Comparison of ENCODE assay signal across 1 cellular context in the genomic region with DNA sequence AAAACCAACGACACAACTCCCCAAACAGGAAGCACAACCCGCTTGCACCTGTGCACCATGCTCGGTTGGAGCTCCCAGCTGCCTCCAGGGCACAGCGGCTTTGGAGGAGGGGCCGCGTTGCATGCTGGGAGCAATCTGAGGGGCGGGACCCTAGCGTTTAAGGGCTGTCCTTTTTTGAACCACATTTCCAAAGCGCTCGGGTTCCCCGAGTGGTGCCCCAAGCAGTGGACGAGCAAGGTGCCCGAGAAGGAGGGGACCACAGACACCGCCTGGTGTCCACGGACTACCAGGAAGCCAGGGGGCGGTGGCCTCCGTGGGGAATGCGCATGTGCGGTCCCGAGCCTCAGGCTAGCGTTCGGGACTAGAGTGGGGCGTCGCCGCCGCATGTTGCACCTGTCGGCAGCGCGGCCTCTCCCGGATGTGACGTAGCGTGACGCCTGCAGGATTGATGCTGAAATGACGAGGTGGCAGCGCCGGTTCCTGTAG.
A peak's percentile ranks its signal among the peaks of the same experiment; 100 is the strongest.
TF ChIP-seq lines count a peak whose summit lies in the region.

No MANE protein-coding gene starts in this region.

TF ChIP-seq in GM12878, 131 proteins besides CTCF, POLR2A, EP300 and RAD21:
- TF ChIP-seq RUNX3 (IDR thresholded peaks at IDR 0.05; ENCODE audit: low read length) (no peak), MTA2 (IDR thresholded peaks at IDR 0.05; ENCODE audit: low read depth) (no peak), CREB1 (IDR thresholded peaks at IDR 0.05; ENCODE audit: low read depth) (peak; percentile 94), CREM (IDR thresholded peaks at IDR 0.05; ENCODE audit: low read depth) (peak; percentile 91), IKZF1 (conservative IDR thresholded peaks at IDR 0.05) (0 out of 2 replicates have a peak, but pooled peaks have one; percentile 11), GABPA (IDR thresholded peaks at IDR 0.05; ENCODE audit: low read depth) (peak; percentile 80), PML (IDR thresholded peaks at IDR 0.05; ENCODE audit: low read length) (peak; percentile 40; the same call in 1 of the 2 replicates), BMI1 (IDR thresholded peaks at IDR 0.05; ENCODE audit: borderline replicate concordance) (no peak), NFYA (IDR thresholded peaks at IDR 0.05; ENCODE audit: borderline replicate concordance, low read depth, low read length) (no peak), POU2F2 (IDR thresholded peaks at IDR 0.05; ENCODE audit: borderline replicate concordance, low read depth, low read length) (no peak), ZZZ3 (IDR thresholded peaks at IDR 0.05; ENCODE audit: control insufficient read depth, insufficient read length, low read depth) (no peak), TCF12 (IDR thresholded peaks at IDR 0.05; ENCODE audit: low read depth, low read length) (peak; percentile 69; the same call in 1 of the 2 replicates), CBX5 (IDR thresholded peaks at IDR 0.05; ENCODE audit: low read depth) (0 out of 2 replicates have a peak, but pooled peaks have one; percentile 49), TCF3 (IDR thresholded peaks at IDR 0.05; ENCODE audit: borderline replicate concordance, insufficient read depth, low read depth, low read length) (peak; percentile 41; the same call in 1 of the 2 replicates), EGR1 (IDR thresholded peaks at IDR 0.05; ENCODE audit: borderline replicate concordance in 1 of 2, low read depth in 2 of 2, low read length in 2 of 2) (no peak), POLR2AphosphoS5 (IDR thresholded peaks at IDR 0.05; ENCODE audit: low read length) (peak; percentile 48; the same call in 1 of the 2 replicates), IKZF2 (IDR thresholded peaks at IDR 0.05) (peak; percentile 29 to 37; a peak in 2 of 4 replicates), RELA (IDR thresholded peaks at IDR 0.05; ENCODE audit: borderline replicate concordance, partially characterized antibody) (no peak), FOS (IDR thresholded peaks at IDR 0.05; ENCODE audit: borderline replicate concordance, extremely low read depth, insufficient read length) (no peak), CHD4 (IDR thresholded peaks at IDR 0.05) (no peak)
- TF ChIP-seq, protein P1, sequence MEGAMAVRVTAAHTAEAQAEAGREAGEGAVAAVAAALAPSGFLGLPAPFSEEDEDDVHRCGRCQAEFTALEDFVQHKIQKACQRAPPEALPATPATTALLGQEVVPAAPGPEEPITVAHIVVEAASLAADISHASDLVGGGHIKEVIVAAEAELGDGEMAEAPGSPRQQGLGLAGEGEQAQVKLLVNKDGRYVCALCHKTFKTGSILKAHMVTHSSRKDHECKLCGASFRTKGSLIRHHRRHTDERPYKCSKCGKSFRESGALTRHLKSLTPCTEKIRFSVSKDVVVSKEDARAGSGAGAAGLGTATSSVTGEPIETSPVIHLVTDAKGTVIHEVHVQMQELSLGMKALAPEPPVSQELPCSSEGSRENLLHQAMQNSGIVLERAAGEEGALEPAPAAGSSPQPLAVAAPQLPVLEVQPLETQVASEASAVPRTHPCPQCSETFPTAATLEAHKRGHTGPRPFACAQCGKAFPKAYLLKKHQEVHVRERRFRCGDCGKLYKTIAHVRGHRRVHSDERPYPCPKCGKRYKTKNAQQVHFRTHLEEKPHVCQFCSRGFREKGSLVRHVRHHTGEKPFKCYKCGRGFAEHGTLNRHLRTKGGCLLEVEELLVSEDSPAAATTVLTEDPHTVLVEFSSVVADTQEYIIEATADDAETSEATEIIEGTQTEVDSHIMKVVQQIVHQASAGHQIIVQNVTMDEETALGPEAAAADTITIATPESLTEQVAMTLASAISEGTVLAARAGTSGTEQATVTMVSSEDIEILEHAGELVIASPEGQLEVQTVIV (IDR thresholded peaks at IDR 0.05; ENCODE audit: borderline replicate concordance, partially characterized antibody) = no peak
- TF ChIP-seq, protein P2, sequence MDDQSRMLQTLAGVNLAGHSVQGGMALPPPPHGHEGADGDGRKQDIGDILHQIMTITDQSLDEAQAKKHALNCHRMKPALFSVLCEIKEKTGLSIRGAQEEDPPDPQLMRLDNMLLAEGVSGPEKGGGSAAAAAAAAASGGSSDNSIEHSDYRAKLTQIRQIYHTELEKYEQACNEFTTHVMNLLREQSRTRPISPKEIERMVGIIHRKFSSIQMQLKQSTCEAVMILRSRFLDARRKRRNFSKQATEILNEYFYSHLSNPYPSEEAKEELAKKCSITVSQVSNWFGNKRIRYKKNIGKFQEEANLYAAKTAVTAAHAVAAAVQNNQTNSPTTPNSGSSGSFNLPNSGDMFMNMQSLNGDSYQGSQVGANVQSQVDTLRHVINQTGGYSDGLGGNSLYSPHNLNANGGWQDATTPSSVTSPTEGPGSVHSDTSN (IDR thresholded peaks at IDR 0.05; ENCODE audit: insufficient replicate concordance, low read depth, low read length) = no peak
- TF ChIP-seq, protein P3, sequence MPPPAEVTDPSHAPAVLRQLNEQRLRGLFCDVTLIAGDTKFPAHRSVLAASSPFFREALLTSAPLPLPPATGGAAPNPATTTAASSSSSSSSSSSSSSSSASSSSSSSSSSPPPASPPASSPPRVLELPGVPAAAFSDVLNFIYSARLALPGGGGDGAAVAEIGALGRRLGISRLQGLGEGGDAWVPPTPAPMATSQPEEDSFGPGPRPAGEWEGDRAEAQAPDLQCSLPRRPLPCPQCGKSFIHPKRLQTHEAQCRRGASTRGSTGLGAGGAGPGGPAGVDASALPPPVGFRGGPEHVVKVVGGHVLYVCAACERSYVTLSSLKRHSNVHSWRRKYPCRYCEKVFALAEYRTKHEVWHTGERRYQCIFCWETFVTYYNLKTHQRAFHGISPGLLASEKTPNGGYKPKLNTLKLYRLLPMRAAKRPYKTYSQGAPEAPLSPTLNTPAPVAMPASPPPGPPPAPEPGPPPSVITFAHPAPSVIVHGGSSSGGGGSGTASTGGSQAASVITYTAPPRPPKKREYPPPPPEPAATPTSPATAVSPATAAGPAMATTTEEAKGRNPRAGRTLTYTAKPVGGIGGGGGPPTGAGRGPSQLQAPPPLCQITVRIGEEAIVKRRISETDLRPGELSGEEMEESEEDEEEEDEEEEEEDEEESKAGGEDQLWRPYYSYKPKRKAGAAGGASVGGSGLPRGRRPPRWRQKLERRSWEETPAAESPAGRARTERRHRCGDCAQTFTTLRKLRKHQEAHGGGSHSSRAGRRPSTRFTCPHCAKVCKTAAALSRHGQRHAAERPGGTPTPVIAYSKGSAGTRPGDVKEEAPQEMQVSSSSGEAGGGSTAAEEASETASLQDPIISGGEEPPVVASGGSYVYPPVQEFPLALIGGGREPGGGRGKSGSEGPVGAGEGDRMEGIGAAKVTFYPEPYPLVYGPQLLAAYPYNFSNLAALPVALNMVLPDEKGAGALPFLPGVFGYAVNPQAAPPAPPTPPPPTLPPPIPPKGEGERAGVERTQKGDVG (CRISPR knock-in tag; IDR thresholded peaks at IDR 0.05) = no peak
- TF ChIP-seq, protein P4, sequence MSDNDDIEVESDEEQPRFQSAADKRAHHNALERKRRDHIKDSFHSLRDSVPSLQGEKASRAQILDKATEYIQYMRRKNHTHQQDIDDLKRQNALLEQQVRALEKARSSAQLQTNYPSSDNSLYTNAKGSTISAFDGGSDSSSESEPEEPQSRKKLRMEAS (IDR thresholded peaks at IDR 0.05; ENCODE audit: low read depth, low read length) = 0 out of 2 replicates have a peak, but pooled peaks have one; percentile 35
- TF ChIP-seq, protein P5, sequence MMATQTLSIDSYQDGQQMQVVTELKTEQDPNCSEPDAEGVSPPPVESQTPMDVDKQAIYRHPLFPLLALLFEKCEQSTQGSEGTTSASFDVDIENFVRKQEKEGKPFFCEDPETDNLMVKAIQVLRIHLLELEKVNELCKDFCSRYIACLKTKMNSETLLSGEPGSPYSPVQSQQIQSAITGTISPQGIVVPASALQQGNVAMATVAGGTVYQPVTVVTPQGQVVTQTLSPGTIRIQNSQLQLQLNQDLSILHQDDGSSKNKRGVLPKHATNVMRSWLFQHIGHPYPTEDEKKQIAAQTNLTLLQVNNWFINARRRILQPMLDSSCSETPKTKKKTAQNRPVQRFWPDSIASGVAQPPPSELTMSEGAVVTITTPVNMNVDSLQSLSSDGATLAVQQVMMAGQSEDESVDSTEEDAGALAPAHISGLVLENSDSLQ (IDR thresholded peaks at IDR 0.05) = peak; percentile 17; the same call in 1 of the 2 replicates
- TF ChIP-seq, protein P6, sequence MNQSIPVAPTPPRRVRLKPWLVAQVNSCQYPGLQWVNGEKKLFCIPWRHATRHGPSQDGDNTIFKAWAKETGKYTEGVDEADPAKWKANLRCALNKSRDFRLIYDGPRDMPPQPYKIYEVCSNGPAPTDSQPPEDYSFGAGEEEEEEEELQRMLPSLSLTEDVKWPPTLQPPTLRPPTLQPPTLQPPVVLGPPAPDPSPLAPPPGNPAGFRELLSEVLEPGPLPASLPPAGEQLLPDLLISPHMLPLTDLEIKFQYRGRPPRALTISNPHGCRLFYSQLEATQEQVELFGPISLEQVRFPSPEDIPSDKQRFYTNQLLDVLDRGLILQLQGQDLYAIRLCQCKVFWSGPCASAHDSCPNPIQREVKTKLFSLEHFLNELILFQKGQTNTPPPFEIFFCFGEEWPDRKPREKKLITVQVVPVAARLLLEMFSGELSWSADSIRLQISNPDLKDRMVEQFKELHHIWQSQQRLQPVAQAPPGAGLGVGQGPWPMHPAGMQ (IDR thresholded peaks at IDR 0.05; ENCODE audit: borderline replicate concordance) = no peak
- TF ChIP-seq, protein P7, sequence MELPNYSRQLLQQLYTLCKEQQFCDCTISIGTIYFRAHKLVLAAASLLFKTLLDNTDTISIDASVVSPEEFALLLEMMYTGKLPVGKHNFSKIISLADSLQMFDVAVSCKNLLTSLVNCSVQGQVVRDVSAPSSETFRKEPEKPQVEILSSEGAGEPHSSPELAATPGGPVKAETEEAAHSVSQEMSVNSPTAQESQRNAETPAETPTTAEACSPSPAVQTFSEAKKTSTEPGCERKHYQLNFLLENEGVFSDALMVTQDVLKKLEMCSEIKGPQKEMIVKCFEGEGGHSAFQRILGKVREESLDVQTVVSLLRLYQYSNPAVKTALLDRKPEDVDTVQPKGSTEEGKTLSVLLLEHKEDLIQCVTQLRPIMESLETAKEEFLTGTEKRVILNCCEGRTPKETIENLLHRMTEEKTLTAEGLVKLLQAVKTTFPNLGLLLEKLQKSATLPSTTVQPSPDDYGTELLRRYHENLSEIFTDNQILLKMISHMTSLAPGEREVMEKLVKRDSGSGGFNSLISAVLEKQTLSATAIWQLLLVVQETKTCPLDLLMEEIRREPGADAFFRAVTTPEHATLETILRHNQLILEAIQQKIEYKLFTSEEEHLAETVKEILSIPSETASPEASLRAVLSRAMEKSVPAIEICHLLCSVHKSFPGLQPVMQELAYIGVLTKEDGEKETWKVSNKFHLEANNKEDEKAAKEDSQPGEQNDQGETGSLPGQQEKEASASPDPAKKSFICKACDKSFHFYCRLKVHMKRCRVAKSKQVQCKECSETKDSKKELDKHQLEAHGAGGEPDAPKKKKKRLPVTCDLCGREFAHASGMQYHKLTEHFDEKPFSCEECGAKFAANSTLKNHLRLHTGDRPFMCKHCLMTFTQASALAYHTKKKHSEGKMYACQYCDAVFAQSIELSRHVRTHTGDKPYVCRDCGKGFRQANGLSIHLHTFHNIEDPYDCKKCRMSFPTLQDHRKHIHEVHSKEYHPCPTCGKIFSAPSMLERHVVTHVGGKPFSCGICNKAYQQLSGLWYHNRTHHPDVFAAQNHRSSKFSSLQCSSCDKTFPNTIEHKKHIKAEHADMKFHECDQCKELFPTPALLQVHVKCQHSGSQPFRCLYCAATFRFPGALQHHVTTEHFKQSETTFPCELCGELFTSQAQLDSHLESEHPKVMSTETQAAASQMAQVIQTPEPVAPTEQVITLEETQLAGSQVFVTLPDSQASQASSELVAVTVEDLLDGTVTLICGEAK (IDR thresholded peaks at IDR 0.05; ENCODE audit: borderline replicate concordance) = 0 out of 2 replicates have a peak, but pooled peaks have one; percentile 36
- TF ChIP-seq, protein P8, sequence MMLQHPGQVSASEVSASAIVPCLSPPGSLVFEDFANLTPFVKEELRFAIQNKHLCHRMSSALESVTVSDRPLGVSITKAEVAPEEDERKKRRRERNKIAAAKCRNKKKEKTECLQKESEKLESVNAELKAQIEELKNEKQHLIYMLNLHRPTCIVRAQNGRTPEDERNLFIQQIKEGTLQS (IDR thresholded peaks at IDR 0.05; ENCODE audit: borderline replicate concordance, extremely low read depth, low read depth, low read length) = no peak
